In the genomic region with DNA sequence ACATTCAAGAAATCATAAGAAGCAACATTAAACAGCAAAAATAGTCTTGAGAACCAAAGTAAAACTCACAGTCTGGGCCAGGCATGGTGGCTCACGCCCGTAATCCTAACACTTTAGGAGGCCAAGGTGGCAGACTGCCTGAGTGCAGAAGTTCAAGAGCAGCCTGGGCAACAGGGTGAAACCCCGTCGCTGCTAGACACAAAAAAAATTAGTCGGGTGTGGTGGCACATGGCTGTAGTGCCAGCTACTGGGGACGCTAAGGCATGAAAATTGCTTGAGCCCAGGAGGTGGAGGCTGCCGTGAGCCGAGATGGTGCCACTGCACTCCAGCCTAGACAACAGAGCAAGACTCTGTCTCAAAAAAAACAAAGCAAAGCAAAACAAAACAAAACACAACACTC, we compare ENCODE assay signal across 15 cellular contexts.
"Had no signal": no experiment of that assay in that cellular context is flagged by ENCODE, and none has a peak within 500 bp of the region (broad histone marks: within the 10 kb centered on the region; RNA-seq: fewer than 3 reads in every experiment).

No MANE protein-coding gene starts in this region.

- H3K27me3 Mint-ChIP-seq: activated B cell treated with CpG ODN at 0.5 μM for 24 hours; activated T-helper 17 cell treated with anti-CD3 and anti-CD28 coated beads, Interleukin-2, amount 50 U/mL, for 72 hours; naive thymus-derived CD4-positive, alpha-beta T cell; stimulated activated naive B cell treated with anti-CD40 and anti-IgM and Interleukin-4, amounts not matched to agents 10 μg/mL and 1 μg/mL and 100 μg/mL, for 72 hours had no signal

- H3K4me1 Mint-ChIP-seq: activated B cell treated with CpG ODN at 0.5 μM for 24 hours; activated CD4-positive, alpha-beta T cell treated with anti-CD3 and anti-CD28 coated beads, Interleukin-2, amount 10 ng/mL, durations not matched to agents 7 days and 5 days; activated T-helper 17 cell treated with anti-CD3 and anti-CD28 coated beads, Interleukin-2, amount 50 U/mL, for 72 hours; naive thymus-derived CD4-positive, alpha-beta T cell; stimulated activated naive B cell treated with anti-CD40 and anti-IgM and Interleukin-4, amounts not matched to agents 10 μg/mL and 1 μg/mL and 100 μg/mL, for 72 hours had no signal

- H3K27ac Mint-ChIP-seq: activated B cell treated with CpG ODN at 0.5 μM for 24 hours; activated CD4-positive, alpha-beta T cell treated with anti-CD3 and anti-CD28 coated beads, Interleukin-2, amount 10 ng/mL, durations not matched to agents 7 days and 5 days; activated naive CD4-positive, alpha-beta T cell treated with anti-CD3 and anti-CD28 coated beads for 36 hours; activated T-helper 17 cell treated with anti-CD3 and anti-CD28 coated beads, Interleukin-2, amount 50 U/mL, for 72 hours; naive thymus-derived CD4-positive, alpha-beta T cell; stimulated activated naive B cell treated with anti-CD40 and anti-IgM and Interleukin-4, amounts not matched to agents 10 μg/mL and 1 μg/mL and 100 μg/mL, for 72 hours; T-helper 2 cell treated with Interferon-gamma antibody and Interleukin-4, amounts not matched to agents 5 μg/mL and 100 μg/mL, for 36 hours had no signal

- H3K4me3 ChIP-seq: colonic mucosa, esophagus muscularis mucosa, tibial nerve had no signal

- H3K4me1 ChIP-seq: colonic mucosa, esophagus muscularis mucosa, tibial nerve had no signal

- H3K27ac ChIP-seq: colonic mucosa, esophagus muscularis mucosa, neutrophil, tibial nerve had no signal

- H3K9me3 Mint-ChIP-seq: activated B cell treated with CpG ODN at 0.5 μM for 24 hours; activated CD4-positive, alpha-beta T cell treated with anti-CD3 and anti-CD28 coated beads, Interleukin-2, amount 10 ng/mL, durations not matched to agents 7 days and 5 days; activated naive CD4-positive, alpha-beta T cell treated with anti-CD3 and anti-CD28 coated beads for 36 hours; activated T-helper 17 cell treated with anti-CD3 and anti-CD28 coated beads, Interleukin-2, amount 50 U/mL, for 72 hours; naive thymus-derived CD4-positive, alpha-beta T cell; stimulated activated naive B cell treated with anti-CD40 and anti-IgM and Interleukin-4, amounts not matched to agents 10 μg/mL and 1 μg/mL and 100 μg/mL, for 72 hours; T-helper 2 cell treated with Interferon-gamma antibody and Interleukin-4, amounts not matched to agents 5 μg/mL and 100 μg/mL, for 36 hours had no signal

- DNase-seq: activated B cell treated with CpG ODN at 0.5 μM for 24 hours; activated CD4-positive, alpha-beta T cell treated with anti-CD3 and anti-CD28 coated beads, Interleukin-2, amount 10 ng/mL, durations not matched to agents 7 days and 5 days; activated naive CD4-positive, alpha-beta T cell treated with anti-CD3 and anti-CD28 coated beads for 36 hours; activated T-cell treated with anti-CD3 and anti-CD28 coated beads for 4 hours; caudate nucleus; colonic mucosa; islet precursor cell; naive thymus-derived CD4-positive, alpha-beta T cell; stimulated activated CD4-positive, alpha-beta T cell treated with anti-CD3 and anti-CD28 coated beads, Interleukin-2, amount 100 ng/mL, for 48 hours; stimulated activated naive B cell treated with anti-CD40 and anti-IgM and Interleukin-4, amounts not matched to agents 10 μg/mL and 1 μg/mL and 100 μg/mL, for 72 hours had no signal

- H3K4me3 Mint-ChIP-seq: activated B cell treated with CpG ODN at 0.5 μM for 24 hours; activated CD4-positive, alpha-beta T cell treated with anti-CD3 and anti-CD28 coated beads, Interleukin-2, amount 10 ng/mL, durations not matched to agents 7 days and 5 days; activated naive CD4-positive, alpha-beta T cell treated with anti-CD3 and anti-CD28 coated beads for 36 hours; activated T-helper 17 cell treated with anti-CD3 and anti-CD28 coated beads, Interleukin-2, amount 50 U/mL, for 72 hours; naive thymus-derived CD4-positive, alpha-beta T cell; stimulated activated naive B cell treated with anti-CD40 and anti-IgM and Interleukin-4, amounts not matched to agents 10 μg/mL and 1 μg/mL and 100 μg/mL, for 72 hours; T-helper 2 cell treated with Interferon-gamma antibody and Interleukin-4, amounts not matched to agents 5 μg/mL and 100 μg/mL, for 36 hours had no signal

- H3K36me3 ChIP-seq: colonic mucosa, esophagus muscularis mucosa, neutrophil, tibial nerve had no signal

- H3K9me3 ChIP-seq: colonic mucosa, esophagus muscularis mucosa, neutrophil, tibial nerve had no signal

- H3K36me3 Mint-ChIP-seq: naive thymus-derived CD4-positive, alpha-beta T cell; stimulated activated naive B cell treated with anti-CD40 and anti-IgM and Interleukin-4, amounts not matched to agents 10 μg/mL and 1 μg/mL and 100 μg/mL, for 72 hours had no signal

- H3K27me3 ChIP-seq: colonic mucosa, esophagus muscularis mucosa, neutrophil, tibial nerve had no signal
